11 cellular contexts compared by ENCODE assay signal in the genomic region with DNA sequence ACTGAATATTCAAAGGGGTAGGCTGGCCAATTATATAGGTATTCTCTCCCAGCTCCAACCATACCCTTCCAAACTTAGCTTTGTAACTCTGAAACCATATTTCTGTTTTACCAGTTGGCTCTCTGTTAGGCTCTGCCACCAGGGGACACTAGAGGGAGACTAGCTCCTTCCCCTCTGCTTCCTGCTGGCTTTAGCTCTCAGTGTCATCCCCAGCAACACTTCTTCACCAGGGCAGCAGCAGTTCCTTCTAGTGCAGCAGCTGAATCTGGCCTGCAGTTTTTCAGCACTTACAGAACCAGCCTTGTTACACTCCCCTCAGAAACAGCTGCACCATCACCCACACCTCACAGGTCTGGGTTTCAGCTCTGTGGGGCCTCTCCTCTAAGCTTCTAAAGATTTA. TPM values are rescaled to one million over a fixed set of nuclear protein-coding genes. Genes with fewer than 3 reads are reported as not detected.
DNase-seq lines count a peak whose midpoint lies in the region; ATAC-seq and TF ChIP-seq lines count a peak whose summit lies in the region.
"Had no signal": no experiment of that assay in that cellular context is flagged by ENCODE, and none has a peak within 500 bp of the region (broad histone marks: within the 10 kb centered on the region; RNA-seq: fewer than 3 reads in every experiment).

No MANE protein-coding gene starts in this region.

- peaks cover 68% of the 10 kb centered on the region for H3K4me1 Mint-ChIP-seq in T-helper 2 cell treated with Interferon-gamma antibody and Interleukin-4, amounts not matched to agents 5 μg/mL and 100 μg/mL, for 36 hours (ENCODE audit: low read depth)

- H3K4me3 ChIP-seq in epithelial cell of proximal tubule (ENCODE audit: low read depth, low read length) = no peak overlapping the region
- H3K4me3 ChIP-seq: pancreas had no signal

- peaks cover 22% of the 10 kb centered on the region for H3K36me3 Mint-ChIP-seq in T-helper 2 cell treated with Interferon-gamma antibody and Interleukin-4, amounts not matched to agents 5 μg/mL and 100 μg/mL, for 36 hours (ENCODE audit: low read depth)

- TF ChIP-seq CTCF in epithelial cell of proximal tubule (conservative IDR thresholded peaks at IDR 0.05; ENCODE audit: low read depth, low read length) = peak; percentile 39

- no peak overlapping the region for H3K27ac Mint-ChIP-seq in T-helper 2 cell treated with Interferon-gamma antibody and Interleukin-4, amounts not matched to agents 5 μg/mL and 100 μg/mL, for 36 hours

- ATAC-seq in GM19328 (IDR thresholded peaks at IDR 0.05; ENCODE audit: unreplicated experiment) = no peak

- H3K9me3 Mint-ChIP-seq in T-helper 2 cell treated with Interferon-gamma antibody and Interleukin-4, amounts not matched to agents 5 μg/mL and 100 μg/mL, for 36 hours = peaks cover 12% of the 10 kb centered on the region

- no peak overlapping the region for H3K4me3 Mint-ChIP-seq in T-helper 2 cell treated with Interferon-gamma antibody and Interleukin-4, amounts not matched to agents 5 μg/mL and 100 μg/mL, for 36 hours

- H3K27me3 Mint-ChIP-seq in T-helper 2 cell treated with Interferon-gamma antibody and Interleukin-4, amounts not matched to agents 5 μg/mL and 100 μg/mL, for 36 hours (ENCODE audit: low read depth) = no peaks in the 10 kb centered on the region

- DNase-seq in T-helper 2 cell = peak in 4 of 5 experiments; percentile 14 to 79 (median 26)
- DNase-seq in T-helper 2 cell treated with Interferon-gamma antibody and Interleukin-4, amounts not matched to agents 5 μg/mL and 100 μg/mL, for 36 hours (ENCODE audit: low spot score) = no peak
- DNase-seq in RPMI8226 = peak; percentile 14
- DNase-seq in epithelial cell of proximal tubule (ENCODE audit: low read depth) = no peak
- peak; percentile 17 for DNase-seq in stimulated activated CD8-positive, alpha-beta memory T cell treated with anti-CD3 and anti-CD28 coated beads, Interleukin-15, amount 100 ng/mL, for 1 hour (ENCODE audit: low read depth)
- DNase-seq in superior temporal gyrus (ENCODE audit: extremely low spot score) = no peak
- DNase-seq in NCI-H510A treated with DMSO at 0.1 percent for 48 hours (lab: John Stamatoyannopoulos, UW) = no peak
- DNase-seq: C1 segment of cervical spinal cord, IMR-90, pancreas had no signal

RNA-seq across cellular contexts. Expression of a gene that starts 51.0 kb away (rescaled TPM):
- 37.6 and 72.4 TPM in 2 replicates for total RNA-seq in epithelial cell of proximal tubule

Comparison
In these comparisons a context has a peak if more than half of its experiments do, and no peak if none do; other contexts are left out.
1. DNase-seq: peak in T-helper 2 cell (4 of 5), RPMI8226 (single experiment) and stimulated activated CD8-positive, alpha-beta memory T cell treated with anti-CD3 and anti-CD28 coated beads, Interleukin-15, amount 100 ng/mL, for 1 hour (single experiment); none in T-helper 2 cell treated with Interferon-gamma antibody and Interleukin-4, amounts not matched to agents 5 μg/mL and 100 μg/mL, for 36 hours (single experiment), epithelial cell of proximal tubule (single experiment), superior temporal gyrus (single experiment) and NCI-H510A treated with DMSO at 0.1 percent for 48 hours (single experiment).